ENCODE assay signal across 19 cellular contexts in genomic region chr15:82873000-82873680, GRCh38.
DNase-seq lines count a peak whose midpoint lies in the region; ATAC-seq and TF ChIP-seq lines count a peak whose summit lies in the region.
"Had no signal": no experiment of that assay in that cellular context is flagged by ENCODE, and none has a peak within 500 bp of the region (broad histone marks: within the 10 kb centered on the region; RNA-seq: fewer than 3 reads in every experiment).

No MANE protein-coding gene starts in this region.

- H3K4me1 ChIP-seq in H9 (ENCODE audit: insufficient read depth, low read length), result no peaks in the 10 kb centered on the region

- no peak overlapping the region for H3K9ac ChIP-seq in H9 (ENCODE audit: extremely low read depth, insufficient read length, low read length)
- H3K9ac ChIP-seq: KMS-11 had no signal

- no peak overlapping the region for H2BK5ac ChIP-seq in H9 (ENCODE audit: insufficient read length, low read length)

- no peak overlapping the region for H2AK5ac ChIP-seq in H9 (ENCODE audit: insufficient read length, low read length)

- H2BK15ac ChIP-seq in H9 (ENCODE audit: low read depth, low read length), result no peak overlapping the region

- H2BK120ac ChIP-seq in H9 (ENCODE audit: low read depth, low read length, poor library complexity, severe bottlenecking), result no peak overlapping the region

- no peak overlapping the region; the same call in 1 of the 2 replicates for H3K14ac ChIP-seq in H9 (ENCODE audit: insufficient read depth, low read length)

- DNase-seq in H9 (peak; percentile 16), left ventricle myocardium superior (peak; percentile 63), posterior vena cava (ENCODE audit: low spot score) (peak; percentile 8), NCI-H2081 (lab: John Stamatoyannopoulos, UW) (no peak), UCSD-AML1 (lab: John Stamatoyannopoulos, UW; ENCODE audit: unreplicated experiment) (no peak)
- DNase-seq: CD4-positive, CD25-positive, alpha-beta regulatory T cell; NCI-H1048; NCI-H1417; NCI-H1694; NCI-H2029 treated with DMSO at 0.1 percent for 48 hours; NCI-H226; NCI-H510A; NCI-H69 had no signal

- peak overlapping the region in 1 of 3 experiments; percentile 31; a peak in 1 of 7 replicates for H3K27ac Mint-ChIP-seq in H9
- H3K27ac Mint-ChIP-seq: CD4-positive, CD25-positive, alpha-beta regulatory T cell had no signal

- H4K5ac ChIP-seq in H9 (ENCODE audit: insufficient read length, low read depth, low read length), result no peak overlapping the region

- no peak overlapping the region for H3T11ph ChIP-seq in H9 (ENCODE audit: low read length)

- ATAC-seq in left ventricle myocardium superior, result peak; percentile 96
- ATAC-seq in GM18517 (IDR thresholded peaks at IDR 0.05; ENCODE audit: unreplicated experiment), result no peak

- H3K9me3 Mint-ChIP-seq in H9, result no peaks in the 10 kb centered on the region

- H3K4me3 Mint-ChIP-seq in H9, result no peak overlapping the region
- H3K4me3 Mint-ChIP-seq: CD4-positive, CD25-positive, alpha-beta regulatory T cell; IgD-negative memory B cell had no signal

- intact Hi-C loops in left ventricle myocardium superior (cut with micrococcal nuclease) (no loop called here), posterior vena cava (cut with DNase I) (no loop called here)

- no peak for TF ChIP-seq CTCF in H9 (conservative IDR thresholded peaks at IDR 0.05)

- no peak overlapping the region for H3K18ac ChIP-seq in H9 (ENCODE audit: insufficient read length, low read depth, low read length)

- no peaks in the 10 kb centered on the region for H3K79me1 ChIP-seq in H9 (ENCODE audit: insufficient read depth, low read depth, low read length, poor library complexity, severe bottlenecking)

- H3K56ac ChIP-seq in H9 (ENCODE audit: insufficient read length, low read depth, low read length), result no peak overlapping the region

- no peak overlapping the region for H3K23ac ChIP-seq in H9 (ENCODE audit: insufficient read length, low read depth, low read length)

- H3K4me1 Mint-ChIP-seq in H9, result peaks cover under 1 to 8% of the 10 kb centered on the region in 2 experiments
- H3K4me1 Mint-ChIP-seq: CD4-positive, CD25-positive, alpha-beta regulatory T cell had no signal

- H3K4me2 ChIP-seq in H9 (ENCODE audit: insufficient read depth, insufficient read length, low read length), result no peak overlapping the region
- H3K4me2 ChIP-seq: KMS-11 had no signal

- no peak overlapping the region for H4K8ac ChIP-seq in H9 (replicated peaks; ENCODE audit: insufficient read length, low read depth, low read length)

- no peak overlapping the region for H2BK20ac ChIP-seq in H9 (ENCODE audit: low read depth, low read length, poor library complexity, severe bottlenecking)

- no peaks in the 10 kb centered on the region for H4K20me1 ChIP-seq in H9 (ENCODE audit: control insufficient read depth, insufficient read depth, insufficient read length)

- no peak overlapping the region for H2BK12ac ChIP-seq in H9 (ENCODE audit: insufficient read length, low read depth, low read length)

- no peak overlapping the region for H4K91ac ChIP-seq in H9 (ENCODE audit: insufficient read length, low read depth, low read length)

- peaks cover 2% of the 10 kb centered on the region; the same call in 1 of the 2 replicates for H3K27me3 Mint-ChIP-seq in H9 (ENCODE audit: low read depth)

- H3K4ac ChIP-seq in H9 (ENCODE audit: low read depth, low read length), result no peak overlapping the region

- no peak overlapping the region for H2AFZ ChIP-seq in H9 (ENCODE audit: low read length)

- no peaks in the 10 kb centered on the region for H3K36me3 Mint-ChIP-seq in H9 (ENCODE audit: insufficient read depth in 1 of 3, low read depth in 3 of 3)
- H3K36me3 Mint-ChIP-seq: CD4-positive, CD25-positive, alpha-beta regulatory T cell had no signal

- no peaks in the 10 kb centered on the region for H3K79me2 ChIP-seq in H9 (ENCODE audit: insufficient read depth, low read length)

- no peaks in the 10 kb centered on the region for H3K27me3 ChIP-seq in H9 (ENCODE audit: insufficient read depth, low read length)

- H3K9me3 ChIP-seq in H9 (ENCODE audit: control insufficient read depth, low read depth, low read length), result no peaks in the 10 kb centered on the region

- no CpG with 5 or more reads among the region's 7 CpGs for WGBS in H9 (ENCODE audit: extremely low coverage, insufficient read length, low lambda C conversion rate)

- H3K23me2 ChIP-seq in H9 (ENCODE audit: insufficient read length, low read depth, low read length, poor library complexity, severe bottlenecking), result no peaks in the 10 kb centered on the region

- H3K27ac ChIP-seq in H9 (ENCODE audit: insufficient read length, low read depth, low read length) (no peak overlapping the region), cingulate gyrus (ENCODE audit: low read depth, low read length) (peak overlapping the region; percentile 7)
- H3K27ac ChIP-seq: HL-60, KMS-11, RWPE1 had no signal

Comparison
In these comparisons a context has a peak if more than half of its experiments do, and no peak if none do; other contexts are left out.
1. DNase-seq: peak in H9 (single experiment), left ventricle myocardium superior (single experiment) and posterior vena cava (single experiment); none in NCI-H2081 (0 of 2) and UCSD-AML1 (single experiment).